In the genomic region with DNA sequence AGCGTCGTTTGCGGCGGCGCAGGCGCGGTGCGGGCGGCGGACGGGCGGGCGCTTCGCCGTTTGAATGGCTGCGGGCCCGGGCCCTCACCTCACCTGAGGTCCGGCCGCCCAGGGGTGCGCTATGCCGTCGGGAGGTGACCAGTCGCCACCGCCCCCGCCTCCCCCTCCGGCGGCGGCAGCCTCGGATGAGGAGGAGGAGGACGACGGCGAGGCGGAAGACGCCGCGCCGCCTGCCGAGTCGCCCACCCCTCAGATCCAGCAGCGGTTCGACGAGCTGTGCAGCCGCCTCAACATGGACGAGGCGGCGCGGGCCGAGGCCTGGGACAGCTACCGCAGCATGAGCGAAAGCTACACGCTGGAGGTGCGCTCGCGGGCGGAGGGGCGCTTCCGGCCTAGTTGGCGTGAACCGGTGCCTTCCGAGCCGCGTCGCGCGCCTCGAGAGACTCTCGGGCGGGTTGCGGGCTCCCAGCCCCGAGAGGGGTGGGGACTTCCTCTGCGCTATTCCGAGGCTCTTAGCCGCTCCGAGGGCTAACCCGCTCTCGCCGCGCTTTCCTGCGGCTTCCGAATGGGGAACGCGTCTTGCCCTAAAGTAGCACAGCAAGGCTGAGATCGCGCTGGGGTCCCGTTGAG, we compare ENCODE assay signal across 8 cellular contexts. TPM values are rescaled to one million over a fixed set of nuclear protein-coding genes. Genes with fewer than 3 reads are reported as not detected.
DNase-seq lines count a peak whose midpoint lies in the region; ATAC-seq and TF ChIP-seq lines count a peak whose summit lies in the region.

A gene with protein sequence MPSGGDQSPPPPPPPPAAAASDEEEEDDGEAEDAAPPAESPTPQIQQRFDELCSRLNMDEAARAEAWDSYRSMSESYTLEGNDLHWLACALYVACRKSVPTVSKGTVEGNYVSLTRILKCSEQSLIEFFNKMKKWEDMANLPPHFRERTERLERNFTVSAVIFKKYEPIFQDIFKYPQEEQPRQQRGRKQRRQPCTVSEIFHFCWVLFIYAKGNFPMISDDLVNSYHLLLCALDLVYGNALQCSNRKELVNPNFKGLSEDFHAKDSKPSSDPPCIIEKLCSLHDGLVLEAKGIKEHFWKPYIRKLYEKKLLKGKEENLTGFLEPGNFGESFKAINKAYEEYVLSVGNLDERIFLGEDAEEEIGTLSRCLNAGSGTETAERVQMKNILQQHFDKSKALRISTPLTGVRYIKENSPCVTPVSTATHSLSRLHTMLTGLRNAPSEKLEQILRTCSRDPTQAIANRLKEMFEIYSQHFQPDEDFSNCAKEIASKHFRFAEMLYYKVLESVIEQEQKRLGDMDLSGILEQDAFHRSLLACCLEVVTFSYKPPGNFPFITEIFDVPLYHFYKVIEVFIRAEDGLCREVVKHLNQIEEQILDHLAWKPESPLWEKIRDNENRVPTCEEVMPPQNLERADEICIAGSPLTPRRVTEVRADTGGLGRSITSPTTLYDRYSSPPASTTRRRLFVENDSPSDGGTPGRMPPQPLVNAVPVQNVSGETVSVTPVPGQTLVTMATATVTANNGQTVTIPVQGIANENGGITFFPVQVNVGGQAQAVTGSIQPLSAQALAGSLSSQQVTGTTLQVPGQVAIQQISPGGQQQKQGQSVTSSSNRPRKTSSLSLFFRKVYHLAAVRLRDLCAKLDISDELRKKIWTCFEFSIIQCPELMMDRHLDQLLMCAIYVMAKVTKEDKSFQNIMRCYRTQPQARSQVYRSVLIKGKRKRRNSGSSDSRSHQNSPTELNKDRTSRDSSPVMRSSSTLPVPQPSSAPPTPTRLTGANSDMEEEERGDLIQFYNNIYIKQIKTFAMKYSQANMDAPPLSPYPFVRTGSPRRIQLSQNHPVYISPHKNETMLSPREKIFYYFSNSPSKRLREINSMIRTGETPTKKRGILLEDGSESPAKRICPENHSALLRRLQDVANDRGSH (plus strand): TSS at position 36 of the 630 bp plus-strand sequence. CDS start 86 bp downstream, at position 122.

- DNase-seq in ELR (ENCODE audit: low read depth) (peak; percentile 83), IMR-90 (peak; percentile 25), adipocyte (ENCODE audit: low read depth) (peak; percentile 75), heart left ventricle (peak in 4 of 5 donors; percentile 48 to 94 (median 71)), psoas muscle (peak; percentile 88 to 94), uterus (peak; percentile 24 to 85)

- H3K4me3 ChIP-seq in IMR-90 (ENCODE audit: insufficient read depth, low read depth, low read length) (peak within 1 kb of the TSS; percentile 80), SU-DHL-6 (ENCODE audit: insufficient read depth, low read length, poor library complexity, severe bottlenecking) (peak within 1 kb of the TSS; percentile 89), adipocyte (ENCODE audit: low read length) (peak within 1 kb of the TSS; percentile 99), heart left ventricle (peak within 1 kb of the TSS; percentile 76 to 100 (median 94)), psoas muscle (peak within 1 kb of the TSS; percentile 82), uterus (peak within 1 kb of the TSS; percentile 79 to 95)

- TF ChIP-seq POLR2A in IMR-90 (IDR thresholded peaks at IDR 0.05; ENCODE audit: low read depth, low read length) (0 out of 2 replicates have a peak, but pooled peaks have one; percentile 19), heart left ventricle (IDR thresholded peaks at IDR 0.05) (peak in 1 of 2 donors; percentile 62), uterus (IDR thresholded peaks at IDR 0.05) (peak; percentile 63 to 79)

- no TSS peak for BruUV-seq in IMR-90 (replicated peaks; lab: Mats Ljungman, UMichigan)

- H2BK5ac ChIP-seq in IMR-90 (ENCODE audit: low read depth, low read length, poor library complexity, severe bottlenecking), result peak within 1 kb of the TSS; percentile 76

- ATAC-seq in GM21529 (IDR thresholded peaks at IDR 0.05; ENCODE audit: unreplicated experiment) (peak; percentile 70), IMR-90 (ENCODE audit: low read depth) (peak; percentile 85), heart left ventricle (peak; percentile 77 to 95 (median 91)), psoas muscle (peak; percentile 94 to 96 (median 94))

- H3K27me3 ChIP-seq in IMR-90 (ENCODE audit: control insufficient read depth, insufficient read depth, low read length) (no peaks in the 10 kb centered on the region), SU-DHL-6 (ENCODE audit: low read length) (no peaks in the 10 kb centered on the region), adipocyte (replicated peaks; ENCODE audit: control insufficient read depth, insufficient read depth, low read length) (no peaks in the 10 kb centered on the region), heart left ventricle (no peaks in the 10 kb centered on the region), psoas muscle (ENCODE audit: insufficient read depth in 3 of 3, low read length in 2 of 3) (no peaks in the 10 kb centered on the region), uterus (no peaks in the 10 kb centered on the region)

- peak within 1 kb of the TSS; percentile 96 for H3K4me2 ChIP-seq in IMR-90 (ENCODE audit: low read depth, low read length)
- H3K4me2 ChIP-seq in SU-DHL-6 (ENCODE audit: low read depth, low read length, poor library complexity, severe bottlenecking), result peak within 1 kb of the TSS; percentile 96

- peak within 1 kb of the TSS; percentile 78; the same call in 1 of the 2 replicates for H3K18ac ChIP-seq in IMR-90 (ENCODE audit: low read depth, low read length)

- H3K9me1 ChIP-seq in IMR-90 (ENCODE audit: insufficient read depth, low read length), result peaks cover 4% of the 10 kb centered on the region; the same call in 1 of the 2 replicates

- CTCF ChIA-PET in IMR-90 (lab: Yijun Ruan, JAX), result no interaction called here

- H3K4me1 ChIP-seq in IMR-90 (ENCODE audit: control insufficient read depth, insufficient read depth, low read length) (no peaks in the 10 kb centered on the region), adipocyte (ENCODE audit: control insufficient read depth, insufficient read depth, low read length) (peaks cover 26% of the 10 kb centered on the region), heart left ventricle (peaks cover 0 to 26% (median 14%) of the 10 kb centered on the region in 12 donors), psoas muscle (peaks cover 20% of the 10 kb centered on the region), uterus (peaks cover 0 to 8% of the 10 kb centered on the region in 2 donors)

- POLR2A ChIA-PET in IMR-90 (lab: Charles Lee; ENCODE audit: unreplicated experiment), result interaction anchor here (0.6 to 1.0 kb wide), 2 partner anchors 40 to 69 kb away, joined by 3 read pairs; a partner anchor contains a TSS

- peak within 1 kb of the TSS; percentile 97 for H4K91ac ChIP-seq in IMR-90 (ENCODE audit: insufficient read depth, low read depth, low read length)

- no peaks in the 10 kb centered on the region for H3K9me2 ChIP-seq in SU-DHL-6 (replicated peaks; ENCODE audit: insufficient read depth, low read length)

- H4K20me1 ChIP-seq in IMR-90 (ENCODE audit: insufficient read depth, low read length) (no peaks in the 10 kb centered on the region; the same call in 1 of the 2 replicates), SU-DHL-6 (ENCODE audit: low read depth, low read length) (peaks cover 16% of the 10 kb centered on the region)

- peak within 1 kb of the TSS; percentile 96 for H3K14ac ChIP-seq in IMR-90 (replicated peaks; ENCODE audit: low read depth, low read length)

- TF ChIP-seq RAD21 in IMR-90 (IDR thresholded peaks at IDR 0.05; ENCODE audit: low read length), result no peak

- H3K79me1 ChIP-seq in IMR-90 (ENCODE audit: low read depth in 1 of 2, low read length in 2 of 2), result peaks cover 3 to 19% of the 10 kb centered on the region in 2 experiments; a peak in 2 of 4 replicates

- peaks cover 50% of the 10 kb centered on the region for H3K79me2 ChIP-seq in SU-DHL-6 (ENCODE audit: insufficient read depth, low read length)

- intact Hi-C loops in IMR-90 (cut with micrococcal nuclease) (no loop called here), heart left ventricle (cut with DNase I) (loop anchor here (1.0 to 10.0 kb wide), 8 partner anchors 50 to 1490 kb away; a partner anchor contains a TSS), psoas muscle (cut with DNase I) (loop anchor here (5.0 to 10.0 kb wide), 4 partner anchors 63 to 382 kb away; a partner anchor contains a TSS), uterus (cut with DNase I; ENCODE audit: low total_unique reads) (no loop called here)

- TF ChIP-seq CTCF in IMR-90 (conservative IDR thresholded peaks at IDR 0.05; ENCODE audit: low read depth, low read length), result no peak
- TF ChIP-seq CTCF in SU-DHL-6 (IDR thresholded peaks at IDR 0.05; ENCODE audit: insufficient read depth, low read length, poor library complexity, severe bottlenecking), result no peak
- no peak for TF ChIP-seq CTCF in heart left ventricle (IDR thresholded peaks at IDR 0.05)
- no peak for TF ChIP-seq CTCF in psoas muscle (IDR thresholded peaks at IDR 0.05)
- peak in 1 of 4 experiments; percentile 9 for TF ChIP-seq CTCF in uterus (IDR thresholded peaks at IDR 0.05)

- H2AK9ac ChIP-seq in IMR-90 (replicated peaks; ENCODE audit: low read depth, low read length, poor library complexity), result peak within 1 kb of the TSS; percentile 96

- H3K27ac ChIP-seq in IMR-90 (ENCODE audit: insufficient read depth, low read length) (peak within 1 kb of the TSS; percentile 84), SU-DHL-6 (ENCODE audit: low read depth, low read length) (peak within 1 kb of the TSS; percentile 78), heart left ventricle (peak within 1 kb of the TSS; percentile 84 to 98 (median 95)), psoas muscle (peak within 1 kb of the TSS; percentile 92), uterus (peak within 1 kb of the TSS; percentile 90 to 95)

- in situ Hi-C loops in IMR-90 (cut with MboI; ENCODE audit: low sequenced_read_pairs), result loop anchor here (25.0 kb wide), 1 partner anchor 372 kb away; a partner anchor contains a TSS

- H2BK20ac ChIP-seq in IMR-90 (ENCODE audit: low read depth, low read length), result peak within 1 kb of the TSS; percentile 51

- no peaks in the 10 kb centered on the region for H3K9me3 ChIP-seq in IMR-90 (ENCODE audit: control insufficient read depth, insufficient read depth, low read length)
- H3K9me3 ChIP-seq in SU-DHL-6 (ENCODE audit: insufficient read depth, low read length), result no peaks in the 10 kb centered on the region
- no peaks in the 10 kb centered on the region for H3K9me3 ChIP-seq in adipocyte (ENCODE audit: control insufficient read depth, low read length)
- H3K9me3 ChIP-seq in heart left ventricle, result peaks cover 0 to 4% (median 0%) of the 10 kb centered on the region in 12 donors
- H3K9me3 ChIP-seq in psoas muscle, result no peaks in the 10 kb centered on the region
- H3K9me3 ChIP-seq in uterus, result no peaks in the 10 kb centered on the region

- H3K9ac ChIP-seq in IMR-90 (ENCODE audit: low read depth, low read length) (peak within 1 kb of the TSS; percentile 86), SU-DHL-6 (ENCODE audit: low read length) (peak within 1 kb of the TSS; percentile 93), adipocyte (ENCODE audit: low read length) (peak within 1 kb of the TSS; percentile 98)

- H2BK120ac ChIP-seq in IMR-90 (ENCODE audit: low read depth, low read length), result peak within 1 kb of the TSS; percentile 86

- H2AFZ ChIP-seq in IMR-90 (replicated peaks; ENCODE audit: low read length, poor library complexity) (peak within 1 kb of the TSS; percentile 97), SU-DHL-6 (ENCODE audit: low read depth, low read length, severe bottlenecking) (peak within 1 kb of the TSS; percentile 100)

- peak within 1 kb of the TSS; percentile 99 for H4K5ac ChIP-seq in IMR-90 (ENCODE audit: low read depth, low read length)

- dilution Hi-C loops in IMR-90 (cut with HindIII; ENCODE audit: low sequenced_read_pairs, unreplicated experiment), result no loop called here

- peak within 1 kb of the TSS; percentile 42; the same call in 1 of the 2 replicates for H2AK5ac ChIP-seq in IMR-90 (ENCODE audit: low read depth, low read length)

- peak within 1 kb of the TSS; percentile 56 for H3K56ac ChIP-seq in IMR-90 (ENCODE audit: extremely low read depth, insufficient read depth, low read length)

- H2BK15ac ChIP-seq in IMR-90 (ENCODE audit: low read depth, low read length), result peak within 1 kb of the TSS; percentile 73; the same call in 2 of the 3 replicates

- H3K36me3 ChIP-seq in IMR-90 (ENCODE audit: control insufficient read depth, insufficient read depth, low read length), result no peaks in the 10 kb centered on the region
- H3K36me3 ChIP-seq in SU-DHL-6 (ENCODE audit: low read length), result peaks cover 8% of the 10 kb centered on the region
- H3K36me3 ChIP-seq in adipocyte (ENCODE audit: control insufficient read depth, insufficient read depth, low read length, severe bottlenecking), result no peaks in the 10 kb centered on the region
- H3K36me3 ChIP-seq in heart left ventricle, result peaks cover 0 to 4% (median 0%) of the 10 kb centered on the region in 9 donors
- H3K36me3 ChIP-seq in psoas muscle (ENCODE audit: insufficient read depth in 1 of 2, low read depth in 1 of 2), result peaks cover 0 to 3% of the 10 kb centered on the region in 2 donors
- no peaks in the 10 kb centered on the region for H3K36me3 ChIP-seq in uterus

- H3K4ac ChIP-seq in IMR-90 (ENCODE audit: low read depth, low read length), result peak within 1 kb of the TSS; percentile 89

- no peaks in the 10 kb centered on the region for H3F3A ChIP-seq in SU-DHL-6 (ENCODE audit: insufficient read depth)

- peak within 1 kb of the TSS; percentile 96 to 100 for H4K8ac ChIP-seq in IMR-90 (ENCODE audit: low read depth in 2 of 2, low read length in 2 of 2)

- peak within 1 kb of the TSS; percentile 70 for H3K23ac ChIP-seq in IMR-90 (ENCODE audit: low read depth, low read length)

- WGBS in IMR-90 (ENCODE audit: extremely low coverage in 2 of 2, insufficient read length in 1 of 2), 2 experiments, result 0% methylated on average over 28 of the region's 85 CpGs; no CpG with 5 or more reads in 1 of the 2 experiments
- whole genome bisulfite sequencing in heart left ventricle, 4 donors, result 0% methylated on average over 12 to 85 of the region's 85 CpGs
- WGBS in psoas muscle, 3 donors, result 0% methylated on average over 56 to 85 of the region's 85 CpGs

RNA-seq across cellular contexts. Expression of the gene that starts here (rescaled TPM):
- total RNA-seq in IMR-90 (2012; rRNA removed), result 19.7 and 24.2 TPM in 2 replicates
- polyA plus RNA-seq in IMR-90 (2012; rRNA removed), result 20.4 and 23.4 TPM in 2 replicates
- polyA plus RNA-seq in IMR-90 (2012; cell fraction: cytosol; rRNA removed), result 5.7 and 6.6 TPM in 2 replicates
- 42.0 and 103 TPM in 2 replicates for polyA plus RNA-seq in IMR-90 (2012; cell fraction: nucleus; rRNA removed; ENCODE audit: low replicate concordance)
- total RNA-seq in heart left ventricle, result 10 to 100 TPM; 31.7 to 50.1 (median 36.8) TPM
- polyA plus RNA-seq in heart left ventricle, result 10 to 100 TPM; 16.7 to 28.1 TPM
- 10 to 100 TPM; 34.2 to 37.4 (median 36.5) TPM for total RNA-seq in psoas muscle
- 10 to 100 TPM; 16.7 to 45.0 (median 23.4) TPM for polyA plus RNA-seq in psoas muscle
- total RNA-seq in uterus, result 100 to 1,000 TPM in 2 of 4 donors, 10 to 100 TPM in 2; 91.2 to 162 (median 118) TPM

Comparison
In these comparisons a context has a peak if more than half of its experiments do, and no peak if none do; other contexts are left out.
1. Peak in every context shown above with its lines: DNase-seq, ATAC-seq, H3K4me3 ChIP-seq and H3K27ac ChIP-seq.
2. DNase-seq: peak in every context shown above with its lines; median percentile 91 in psoas muscle; 83 in ELR; 75 in adipocyte; 71 in heart left ventricle; 54 in uterus; 25 in IMR-90.
3. intact Hi-C loops: an anchor here in heart left ventricle (1.0 to 10.0 kb wide) and psoas muscle (5.0 to 10.0 kb wide); none called in IMR-90 and uterus.